Comparison of ENCODE assay signal across 18 cellular contexts in the genomic region with DNA sequence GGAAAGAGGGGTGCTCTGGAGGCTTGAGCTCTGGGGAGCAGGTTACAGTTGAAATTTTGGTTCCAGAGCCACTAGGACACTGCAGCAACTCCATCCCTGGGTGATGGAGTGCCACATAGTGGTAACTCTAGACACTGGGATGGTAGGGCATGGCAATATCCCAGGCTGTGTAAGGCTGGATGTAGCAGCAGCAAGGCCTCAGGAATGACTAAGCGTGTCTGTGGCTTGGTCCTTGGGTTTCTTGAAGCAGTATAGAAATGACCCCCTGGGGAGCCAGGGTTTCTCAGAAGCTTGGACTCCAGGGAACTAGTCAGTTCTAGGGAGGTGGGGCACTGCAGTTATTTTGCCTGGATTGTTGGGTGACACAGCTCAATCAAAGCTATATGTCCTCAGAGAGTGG. TPM values are rescaled to one million over a fixed set of nuclear protein-coding genes. Genes with fewer than 3 reads are reported as not detected.
DNase-seq lines count a peak whose midpoint lies in the region; ATAC-seq and TF ChIP-seq lines count a peak whose summit lies in the region.
"Had no signal": no experiment of that assay in that cellular context is flagged by ENCODE, and none has a peak within 500 bp of the region (broad histone marks: within the 10 kb centered on the region; RNA-seq: fewer than 3 reads in every experiment).

No MANE protein-coding gene starts in this region.

- peak; percentile 44 for DNase-seq in Daoy (ENCODE audit: low read depth)
- peak; percentile 95 for DNase-seq in M059J (ENCODE audit: low read depth)
- DNase-seq in brain microvascular endothelial cell: peak; percentile 72
- DNase-seq in upper lobe of right lung: no peak
- no peak for DNase-seq in left lung
- no peak for DNase-seq in HPDE6-E6E7 (ENCODE audit: extremely low spot score)
- no peak for DNase-seq in SK-N-DZ (ENCODE audit: low spot score)
- DNase-seq: DMS 273 treated with DMSO at 0.1 percent for 48 hours, GF-D8, NCI-H1436, NCI-H1930, NCI-H226, NCI-H524 treated with DMSO at 0.1 percent for 48 hours, PC-3, SJCRH30 had no signal

- ATAC-seq in upper lobe of right lung: peak; percentile 50
- no peak for ATAC-seq in left lung
- ATAC-seq: K562, PC-3 had no signal

- in situ Hi-C loops in brain microvascular endothelial cell (cut with HindIII; ENCODE audit: low pct_ligation_motif_present, low sequenced_read_pairs): no loop called here

- H3K9me3 ChIP-seq in upper lobe of right lung (no peaks in the 10 kb centered on the region), left lung (no peaks in the 10 kb centered on the region)
- H3K9me3 ChIP-seq: SJCRH30 had no signal

- no peaks in the 10 kb centered on the region for H3K36me3 ChIP-seq in brain microvascular endothelial cell (replicated peaks)
- H3K36me3 ChIP-seq in upper lobe of right lung: no peaks in the 10 kb centered on the region
- H3K36me3 ChIP-seq in left lung: peaks cover 0 to under 1% of the 10 kb centered on the region in 2 donors
- H3K36me3 ChIP-seq: SJCRH30 had no signal

- TF ChIP-seq CTCF in brain microvascular endothelial cell (IDR thresholded peaks at IDR 0.05; ENCODE audit: low read depth, low read length, missing control alignments) (no peak), upper lobe of right lung (IDR thresholded peaks at IDR 0.05) (no peak), left lung (IDR thresholded peaks at IDR 0.05) (no peak)

- H3K4me1 ChIP-seq in upper lobe of right lung (no peaks in the 10 kb centered on the region), left lung (peaks cover 0 to 16% of the 10 kb centered on the region in 2 donors)
- H3K4me1 ChIP-seq: SJCRH30 had no signal

- H3K27ac ChIP-seq in brain microvascular endothelial cell: no peak overlapping the region
- H3K27ac ChIP-seq in upper lobe of right lung: no peak overlapping the region
- H3K27ac ChIP-seq in left lung: no peak overlapping the region
- H3K27ac ChIP-seq: C4-2B, RWPE1, SJCRH30 had no signal

- intact Hi-C loops in upper lobe of right lung (cut with DNase I): no loop called here
- intact Hi-C loops in left lung (cut with DNase I): no loop called here

- no peaks in the 10 kb centered on the region for H3K27me3 ChIP-seq in brain microvascular endothelial cell (replicated peaks)
- no peaks in the 10 kb centered on the region for H3K27me3 ChIP-seq in upper lobe of right lung
- no peaks in the 10 kb centered on the region for H3K27me3 ChIP-seq in left lung
- H3K27me3 ChIP-seq: SJCRH30 had no signal

- H3K4me3 ChIP-seq in brain microvascular endothelial cell (ENCODE audit: low read depth, low read length): no peak overlapping the region
- H3K4me3 ChIP-seq in upper lobe of right lung: no peak overlapping the region
- no peak overlapping the region for H3K4me3 ChIP-seq in left lung
- H3K4me3 ChIP-seq: K562, SJCRH30 had no signal

RNA-seq across cellular contexts. Expression of a gene that starts 8.1 kb away (rescaled TPM):
- not detected in 2 replicates for total RNA-seq in Daoy (2014; rRNA removed; shearing (Covaris generic))
- 33.0 and 50.9 TPM in 2 replicates for total RNA-seq in M059J (2014; rRNA removed; shearing (Covaris generic))
- total RNA-seq in upper lobe of right lung: 53.9 TPM
- 10 to 100 TPM; 57.5 to 93.6 TPM for total RNA-seq in left lung
- not detected in 2 replicates for polyA plus RNA-seq in SK-N-DZ (2014; cell fraction: cytosol; rRNA removed)
- not detected in 2 replicates for polyA plus RNA-seq in SK-N-DZ (2014; cell fraction: nucleus; rRNA removed)
- total RNA-seq: PC-3, SJCRH30 had no signal

RNA-seq across cellular contexts. Expression of a gene that starts 38.5 kb away (rescaled TPM):
- not detected in 2 replicates for total RNA-seq in Daoy (2014; rRNA removed; shearing (Covaris generic))
- 25.8 and 38.5 TPM in 2 replicates for total RNA-seq in M059J (2014; rRNA removed; shearing (Covaris generic))
- not detected for total RNA-seq in upper lobe of right lung
- total RNA-seq in left lung: 1 to 10 TPM in 1 of 2 donors, under 1 TPM in 1; 0.87 to 4.0 TPM
- polyA plus RNA-seq in SK-N-DZ (2014; cell fraction: cytosol; rRNA removed): not detected in 2 replicates
- not detected in 2 replicates for polyA plus RNA-seq in SK-N-DZ (2014; cell fraction: nucleus; rRNA removed)
- total RNA-seq: K562, PC-3, SJCRH30 had no signal

RNA-seq across cellular contexts. Expression of a gene that starts 45.6 kb away (rescaled TPM):
- total RNA-seq in Daoy (2014; rRNA removed; shearing (Covaris generic)): not detected in 2 replicates
- not detected in 2 replicates for total RNA-seq in M059J (2014; rRNA removed; shearing (Covaris generic))
- 3.0 TPM for total RNA-seq in upper lobe of right lung
- total RNA-seq in left lung: 1 to 10 TPM; 1.4 to 2.1 TPM
- polyA plus RNA-seq in SK-N-DZ (2014; cell fraction: cytosol; rRNA removed): not detected in 2 replicates
- not detected in 2 replicates for polyA plus RNA-seq in SK-N-DZ (2014; cell fraction: nucleus; rRNA removed)
- total RNA-seq: PC-3, SJCRH30 had no signal

Comparison
In these comparisons a context has a peak if more than half of its experiments do, and no peak if none do; other contexts are left out.
1. DNase-seq: peak in Daoy (single experiment), M059J (single experiment) and brain microvascular endothelial cell (single experiment); none in upper lobe of right lung (single experiment), left lung (0 of 2), HPDE6-E6E7 (single experiment) and SK-N-DZ (single experiment).
2. RNA of a gene that starts 8.1 kb away (total RNA-seq): 57.5 to 93.6 TPM in left lung, 53.9 TPM in upper lobe of right lung (single experiment) and 33.0 to 50.9 TPM in M059J; not detected in Daoy; every median in the first group is over 10 times any median in the second.